In genomic region chr9:132319421-132320110, GRCh38 we compare ENCODE assay signal across 13 cellular contexts. TPM values are rescaled to one million over a fixed set of nuclear protein-coding genes. Genes with fewer than 3 reads are reported as not detected.
DNase-seq lines count a peak whose midpoint lies in the region; ATAC-seq lines count a peak whose summit lies in the region.
"Had no signal": no experiment of that assay in that cellular context is flagged by ENCODE, and none has a peak within 500 bp of the region (broad histone marks: within the 10 kb centered on the region; RNA-seq: fewer than 3 reads in every experiment).

No MANE protein-coding gene starts in this region.

- no peak for ATAC-seq in HG02852 (IDR thresholded peaks at IDR 0.05; ENCODE audit: unreplicated experiment)
- ATAC-seq: activated T-helper 17 cell treated with anti-CD3 and anti-CD28 coated beads, Interleukin-2, amount 50 U/mL, for 72 hours had no signal

- H3K4ac ChIP-seq in neuronal stem cell (ENCODE audit: low read length) = no peak overlapping the region

- peaks cover 0 to 10% of the 10 kb centered on the region in 2 donors for H3K4me1 ChIP-seq in neuronal stem cell (ENCODE audit: control insufficient read depth in 2 of 2, insufficient read depth in 1 of 2, low read depth in 1 of 2, low read length in 2 of 2)

- DNase-seq in EL (peak; percentile 9), SK-N-MC (ENCODE audit: low read depth, low spot score) (no peak), glomerular endothelial cell (ENCODE audit: extremely low read depth, low read depth, low spot score) (peak; percentile 54), neuronal stem cell (ENCODE audit: low spot score) (peak; percentile 9), T-helper 2 cell (no peak), NCI-H345 treated with DMSO at 0.1 percent for 48 hours (lab: John Stamatoyannopoulos, UW; ENCODE audit: unreplicated experiment) (no peak)
- DNase-seq: activated CD4-positive, alpha-beta T cell treated with anti-CD3 and anti-CD28 coated beads for 1 hour; Karpas-422; NCI-H2029 treated with DMSO at 0.1 percent for 48 hours; spleen had no signal

- no peak overlapping the region for H4K91ac ChIP-seq in neuronal stem cell (ENCODE audit: low read depth, low read length, poor library complexity)

- H2BK5ac ChIP-seq in neuronal stem cell (ENCODE audit: low read length) = no peak overlapping the region

- H3K36me3 ChIP-seq in SK-N-MC (ENCODE audit: insufficient read depth, low read length) (peaks cover 24% of the 10 kb centered on the region), neuronal stem cell (replicated peaks in 1 of 2; ENCODE audit: control insufficient read depth in 2 of 2, insufficient read depth in 2 of 2, low read length in 2 of 2) (peaks cover 2 to 91% of the 10 kb centered on the region in 2 donors)

- no peak overlapping the region for H3K23ac ChIP-seq in neuronal stem cell (ENCODE audit: low read depth, low read length, poor library complexity)

- no peak overlapping the region for H2BK15ac ChIP-seq in neuronal stem cell (ENCODE audit: low read length)

- H2BK12ac ChIP-seq in neuronal stem cell (ENCODE audit: low read length) = no peak overlapping the region

- no peak overlapping the region for H3K18ac ChIP-seq in neuronal stem cell (ENCODE audit: low read length)

- no peak overlapping the region for H2AFZ ChIP-seq in neuronal stem cell (ENCODE audit: low read length)

- no peak overlapping the region for H2AK5ac ChIP-seq in neuronal stem cell (ENCODE audit: low read depth, low read length)

- H3K27me3 ChIP-seq in neuronal stem cell (ENCODE audit: control insufficient read depth in 3 of 3, insufficient read depth in 3 of 3, low read depth in 1 of 3, low read length in 3 of 3) = no peaks in the 10 kb centered on the region
- H3K27me3 ChIP-seq: spleen, suprapubic skin had no signal

- H3K14ac ChIP-seq in neuronal stem cell (ENCODE audit: low read length) = no peak overlapping the region

- WGBS in neuronal stem cell (ENCODE audit: extremely low coverage in 2 of 2, insufficient read length in 2 of 2, insufficient replicate concordance in 1 of 2), 2 donors = no CpG with 5 or more reads among the region's 4 CpGs

- H3K4me3 ChIP-seq in SK-N-MC (peak overlapping the region; percentile 14; the same call in 1 of the 2 replicates), neuronal stem cell (ENCODE audit: low read length in 2 of 2) (no peak overlapping the region)
- H3K4me3 ChIP-seq: spleen, suprapubic skin had no signal

- H4K8ac ChIP-seq in neuronal stem cell (ENCODE audit: low read depth, low read length) = no peak overlapping the region

- H3K4me2 ChIP-seq in neuronal stem cell (ENCODE audit: insufficient read depth, low read length, poor library complexity, severe bottlenecking) = peak overlapping the region; percentile 22

- no peak overlapping the region for H2BK120ac ChIP-seq in neuronal stem cell (ENCODE audit: low read depth, low read length)

- no peaks in the 10 kb centered on the region for H3K79me1 ChIP-seq in neuronal stem cell (ENCODE audit: low read depth, low read length)

- no peaks in the 10 kb centered on the region for H3K9me3 ChIP-seq in SK-N-MC (ENCODE audit: low read depth, low read length)
- H3K9me3 ChIP-seq in neuronal stem cell (replicated peaks in 1 of 2; ENCODE audit: control insufficient read depth in 2 of 2, insufficient read depth in 1 of 2, low read depth in 1 of 2, low read length in 2 of 2) = no peaks in the 10 kb centered on the region
- H3K9me3 ChIP-seq: spleen, suprapubic skin had no signal

- H3K9ac ChIP-seq in SK-N-MC (ENCODE audit: insufficient read length) (no peak overlapping the region), neuronal stem cell (ENCODE audit: low read depth, low read length, poor library complexity) (no peak overlapping the region)

- H3K27ac ChIP-seq in SK-N-MC = peak overlapping the region; percentile 17; the same call in 1 of the 2 replicates
- H3K27ac ChIP-seq in neuronal stem cell (replicated peaks; ENCODE audit: low read length) = peak overlapping the region; percentile 73
- H3K27ac ChIP-seq: suprapubic skin had no signal

RNA-seq across cellular contexts. Expression of gene SETX, which starts 35.2 kb away (rescaled TPM):
- total RNA-seq in glomerular endothelial cell = 50.1 and 62.4 TPM in 2 replicates
- 9.3 TPM for polyA plus RNA-seq in neuronal stem cell (2013, experiment 1 of 2)
- polyA plus RNA-seq in neuronal stem cell (2013, experiment 2 of 2) = 9.6 TPM

Comparison
In these comparisons a context has a peak if more than half of its experiments do, and no peak if none do; other contexts are left out.
1. DNase-seq: peak in EL (single experiment), glomerular endothelial cell (single experiment) and neuronal stem cell (single experiment); none in SK-N-MC (single experiment), T-helper 2 cell (0 of 5) and NCI-H345 treated with DMSO at 0.1 percent for 48 hours (single experiment).